In genomic region chr12:116102019-116102418, GRCh38 we compare ENCODE assay signal across 17 cellular contexts.
"Had no signal": no experiment of that assay in that cellular context is flagged by ENCODE, and none has a peak within 500 bp of the region (broad histone marks: within the 10 kb centered on the region; RNA-seq: fewer than 3 reads in every experiment).

No MANE protein-coding gene starts in this region.

- H3K4me3 Mint-ChIP-seq: activated CD4-positive, alpha-beta memory T cell treated with anti-CD3 and anti-CD28 coated beads for 36 hours; activated CD4-positive, alpha-beta T cell treated with anti-CD3 and anti-CD28 coated beads for 36 hours; activated CD8-positive, alpha-beta memory T cell treated with anti-CD3 and anti-CD28 coated beads, Interleukin-2, amount 10 ng/mL, durations not matched to agents 7 days and 5 days; activated naive CD4-positive, alpha-beta T cell treated with anti-CD3 and anti-CD28 coated beads, Interleukin-2, amount 50 U/mL, for 24 hours; naive thymus-derived CD4-positive, alpha-beta T cell had no signal

- H3K27ac ChIP-seq: adrenal gland, cardiac muscle cell, coronary artery, esophagus muscularis mucosa, left lung, thoracic aorta, VCaP had no signal

- H3K9me3 ChIP-seq: adrenal gland, esophagus muscularis mucosa, left lung, thoracic aorta had no signal

- H3K27me3 ChIP-seq: adrenal gland, cardiac muscle cell, esophagus muscularis mucosa, left lung had no signal

- H3K4me3 ChIP-seq: adrenal gland, cardiac muscle cell, coronary artery, esophagus muscularis mucosa, left lung, thoracic aorta had no signal

- H3K27ac Mint-ChIP-seq: activated CD4-positive, alpha-beta memory T cell treated with anti-CD3 and anti-CD28 coated beads for 36 hours; activated CD4-positive, alpha-beta T cell treated with anti-CD3 and anti-CD28 coated beads for 36 hours; activated CD8-positive, alpha-beta memory T cell treated with anti-CD3 and anti-CD28 coated beads, Interleukin-2, amount 10 ng/mL, durations not matched to agents 7 days and 5 days; activated naive CD4-positive, alpha-beta T cell treated with anti-CD3 and anti-CD28 coated beads, Interleukin-2, amount 50 U/mL, for 24 hours had no signal

- ATAC-seq: activated CD4-positive, alpha-beta T cell treated with anti-CD3 and anti-CD28 coated beads for 36 hours; activated CD8-positive, alpha-beta memory T cell treated with anti-CD3 and anti-CD28 coated beads, Interleukin-2, amount 10 ng/mL, durations not matched to agents 7 days and 5 days; left lung; naive thymus-derived CD4-positive, alpha-beta T cell had no signal

- DNase-seq: activated CD4-positive, alpha-beta memory T cell treated with anti-CD3 and anti-CD28 coated beads for 36 hours; activated CD4-positive, alpha-beta T cell treated with anti-CD3 and anti-CD28 coated beads for 36 hours; activated CD8-positive, alpha-beta memory T cell treated with anti-CD3 and anti-CD28 coated beads, Interleukin-2, amount 10 ng/mL, durations not matched to agents 7 days and 5 days; activated T-cell treated with anti-CD3 and anti-CD28 coated beads, Interleukin-2, amount 50 U/mL, for 1 hour; adrenal gland; hippocampal formation; kidney; left lung; mammary epithelial cell; naive thymus-derived CD4-positive, alpha-beta T cell; stimulated activated CD4-positive, alpha-beta T cell treated with anti-CD3 and anti-CD28 coated beads, Interleukin-1b, Interleukin-23, amount 100 ng/mL, for 48 hours had no signal

- H3K27me3 Mint-ChIP-seq: activated CD4-positive, alpha-beta memory T cell treated with anti-CD3 and anti-CD28 coated beads for 36 hours; activated CD4-positive, alpha-beta T cell treated with anti-CD3 and anti-CD28 coated beads for 36 hours; activated CD8-positive, alpha-beta memory T cell treated with anti-CD3 and anti-CD28 coated beads, Interleukin-2, amount 10 ng/mL, durations not matched to agents 7 days and 5 days; activated naive CD4-positive, alpha-beta T cell treated with anti-CD3 and anti-CD28 coated beads, Interleukin-2, amount 50 U/mL, for 24 hours; naive thymus-derived CD4-positive, alpha-beta T cell had no signal

- H3K9me3 Mint-ChIP-seq: activated CD4-positive, alpha-beta memory T cell treated with anti-CD3 and anti-CD28 coated beads for 36 hours; activated naive CD4-positive, alpha-beta T cell treated with anti-CD3 and anti-CD28 coated beads, Interleukin-2, amount 50 U/mL, for 24 hours; naive thymus-derived CD4-positive, alpha-beta T cell had no signal

- H3K36me3 ChIP-seq: adrenal gland, cardiac muscle cell, thoracic aorta had no signal

- FAIRE-seq: kidney had no signal
